Comparison of ENCODE assay signal across 8 cellular contexts in genomic region chr4:39527296-39528055, GRCh38. TPM values are rescaled to one million over a fixed set of nuclear protein-coding genes. Genes with fewer than 3 reads are reported as not detected.
DNase-seq lines count a peak whose midpoint lies in the region; ATAC-seq and TF ChIP-seq lines count a peak whose summit lies in the region.

Gene UGDH, minus strand, starts transcription at chr4:39527439. Its CDS starts 5,927 bp downstream, at chr4:39521512.

- H3K4me1 ChIP-seq in GM23338 (ENCODE audit: insufficient read depth), result peaks cover 7% of the 10 kb centered on the region; the same call in 1 of the 2 replicates
- peaks cover 7 to 10% of the 10 kb centered on the region in 2 donors for H3K4me1 ChIP-seq in naive thymus-derived CD4-positive, alpha-beta T cell (ENCODE audit: control insufficient read depth in 2 of 2, insufficient read depth in 2 of 2, low read length in 2 of 2)

- H3K4me1 Mint-ChIP-seq in GM23338, result peaks cover 9% of the 10 kb centered on the region; the same call in 2 of the 3 replicates
- H3K4me1 Mint-ChIP-seq in naive thymus-derived CD4-positive, alpha-beta T cell, result peaks cover 11 to 26% (median 19%) of the 10 kb centered on the region in 7 donors
- peaks cover 4 to 23% of the 10 kb centered on the region in 2 donors for H3K4me1 Mint-ChIP-seq in stimulated activated naive B cell treated with anti-CD40 and anti-IgM and Interleukin-4, amounts not matched to agents 10 μg/mL and 1 μg/mL and 100 μg/mL, for 72 hours

- peaks cover 21% of the 10 kb centered on the region for H4K20me1 ChIP-seq in GM23338 (replicated peaks; ENCODE audit: insufficient read depth)

- peaks cover 71% of the 10 kb centered on the region for H3K79me2 ChIP-seq in GM23338 (replicated peaks; ENCODE audit: insufficient read depth)

- peak within 1 kb of the TSS; percentile 100 for H3K4me3 Mint-ChIP-seq in GM23338
- H3K4me3 Mint-ChIP-seq in naive thymus-derived CD4-positive, alpha-beta T cell, result peak within 1 kb of the TSS; percentile 88 to 99 (median 98)
- peak within 1 kb of the TSS; percentile 100 for H3K4me3 Mint-ChIP-seq in stimulated activated naive B cell treated with anti-CD40 and anti-IgM and Interleukin-4, amounts not matched to agents 10 μg/mL and 1 μg/mL and 100 μg/mL, for 72 hours

- H3K9me2 ChIP-seq in GM23338 (ENCODE audit: insufficient read depth), result no peaks in the 10 kb centered on the region

- no peak for TF ChIP-seq CTCF in GM23338 (conservative IDR thresholded peaks at IDR 0.05; ENCODE audit: low read depth in 2 of 2)

- peaks cover 54% of the 10 kb centered on the region for H3K36me3 Mint-ChIP-seq in GM23338 (ENCODE audit: low read depth)
- H3K36me3 Mint-ChIP-seq in naive thymus-derived CD4-positive, alpha-beta T cell, result peaks cover 17 to 27% (median 19%) of the 10 kb centered on the region in 5 donors
- H3K36me3 Mint-ChIP-seq in stimulated activated naive B cell treated with anti-CD40 and anti-IgM and Interleukin-4, amounts not matched to agents 10 μg/mL and 1 μg/mL and 100 μg/mL, for 72 hours, result peaks cover 25 to 30% of the 10 kb centered on the region in 2 donors

- peaks cover 17% of the 10 kb centered on the region for H3K27me3 Mint-ChIP-seq in GM23338 (ENCODE audit: insufficient read depth, low read depth, poor library complexity)
- H3K27me3 Mint-ChIP-seq in naive thymus-derived CD4-positive, alpha-beta T cell, result no peaks in the 10 kb centered on the region
- no peaks in the 10 kb centered on the region for H3K27me3 Mint-ChIP-seq in stimulated activated naive B cell treated with anti-CD40 and anti-IgM and Interleukin-4, amounts not matched to agents 10 μg/mL and 1 μg/mL and 100 μg/mL, for 72 hours

- peak within 1 kb of the TSS; percentile 98 for H3K27ac Mint-ChIP-seq in GM23338
- peak within 1 kb of the TSS; percentile 84 to 97 (median 93) for H3K27ac Mint-ChIP-seq in naive thymus-derived CD4-positive, alpha-beta T cell
- H3K27ac Mint-ChIP-seq in stimulated activated naive B cell treated with anti-CD40 and anti-IgM and Interleukin-4, amounts not matched to agents 10 μg/mL and 1 μg/mL and 100 μg/mL, for 72 hours, result peak within 1 kb of the TSS; percentile 97

- H3K9me3 Mint-ChIP-seq in GM23338, result peaks cover 31% of the 10 kb centered on the region
- peaks cover under 1 to 26% (median 17%) of the 10 kb centered on the region in 11 donors for H3K9me3 Mint-ChIP-seq in naive thymus-derived CD4-positive, alpha-beta T cell
- H3K9me3 Mint-ChIP-seq in stimulated activated naive B cell treated with anti-CD40 and anti-IgM and Interleukin-4, amounts not matched to agents 10 μg/mL and 1 μg/mL and 100 μg/mL, for 72 hours, result peaks cover 13 to 17% of the 10 kb centered on the region in 2 donors

- H3K27me3 ChIP-seq in GM23338 (ENCODE audit: insufficient read depth), result no peaks in the 10 kb centered on the region
- no peaks in the 10 kb centered on the region for H3K27me3 ChIP-seq in naive thymus-derived CD4-positive, alpha-beta T cell (ENCODE audit: control insufficient read depth in 2 of 2, insufficient read depth in 2 of 2, low read length in 2 of 2)

- peak within 1 kb of the TSS; percentile 99 for H3K4me2 ChIP-seq in GM23338

- ATAC-seq in GM23338, result peak; percentile 95
- peak; percentile 99 for ATAC-seq in naive thymus-derived CD4-positive, alpha-beta T cell
- peak; percentile 98 to 99 for ATAC-seq in stimulated activated naive B cell treated with anti-CD40 and anti-IgM and Interleukin-4, amounts not matched to agents 10 μg/mL and 1 μg/mL and 100 μg/mL, for 72 hours (replicated peaks)

- H3K4me3 ChIP-seq in GM23338, result peak within 1 kb of the TSS; percentile 98
- H3K4me3 ChIP-seq in naive thymus-derived CD4-positive, alpha-beta T cell (ENCODE audit: low read length), result peak within 1 kb of the TSS; percentile 81

- CTCF ChIA-PET in naive thymus-derived CD4-positive, alpha-beta T cell (lab: Charles Lee), result interaction anchor here (0.5 to 1.0 kb wide), 5 partner anchors 29 to 1465 kb away, joined by 3 to 4 read pairs (median 3); no protein-coding TSS in a partner anchor

- peak within 1 kb of the TSS; percentile 97 for H2AFZ ChIP-seq in GM23338

- peaks cover 0 to 11% (median 0%) of the 10 kb centered on the region in 3 experiments for H3K9me3 ChIP-seq in naive thymus-derived CD4-positive, alpha-beta T cell (ENCODE audit: control insufficient read depth in 2 of 3, low read length in 3 of 3)

- intact Hi-C loops in naive thymus-derived CD4-positive, alpha-beta T cell (cut with micrococcal nuclease), result loop anchor here (1.0 to 10.0 kb wide), 14 partner anchors 9 to 1841 kb away; partner anchors contain the start of genes PDS5A (in 2 of the 2), RFC1 (in 2 of the 2), SMIM14 (in 2 of the 2) and UBE2K (in 2 of the 2)

- POLR2A ChIA-PET in naive thymus-derived CD4-positive, alpha-beta T cell (lab: Charles Lee), result interaction anchor here (0.6 to 1.3 kb wide), 8 partner anchors 69 to 567 kb away, joined by 3 to 11 read pairs (median 4); partner anchors contain the start of genes LIAS, RPL9, SMIM14 and UBE2K

- DNase-seq in EH (ENCODE audit: low read depth) (peak; percentile 99), GM23338 (ENCODE audit: low spot score) (peak; percentile 98), LHCN-M2 (ENCODE audit: low read depth) (peak; percentile 97), RPMI8226 (peak; percentile 95), fibroblast of gingiva (ENCODE audit: low read depth) (peak; percentile 99)
- peak; percentile 79 to 85 for DNase-seq in activated T-helper 1 cell treated with anti-CD3 and anti-CD28 coated beads, Interleukin-2, amount 50 U/mL, for 16 hours (ENCODE audit: low read depth in 1 of 2, low spot score in 1 of 2)
- DNase-seq in naive thymus-derived CD4-positive, alpha-beta T cell, result peak; percentile 85 to 95 (median 88)
- DNase-seq in stimulated activated naive B cell treated with anti-CD40 and anti-IgM and Interleukin-4, amounts not matched to agents 10 μg/mL and 1 μg/mL and 100 μg/mL, for 72 hours, result peak; percentile 92

- H3F3A ChIP-seq in GM23338 (replicated peaks; ENCODE audit: low read depth), result peaks cover 13% of the 10 kb centered on the region

- peaks cover 23% of the 10 kb centered on the region for H3K36me3 ChIP-seq in GM23338 (ENCODE audit: insufficient read depth)
- H3K36me3 ChIP-seq in naive thymus-derived CD4-positive, alpha-beta T cell (ENCODE audit: control insufficient read depth in 2 of 3, insufficient read depth in 3 of 3, low read length in 3 of 3), result peaks cover 0 to 5% (median 0%) of the 10 kb centered on the region in 3 experiments

- peak within 1 kb of the TSS; percentile 97 for H3K27ac ChIP-seq in GM23338 (ENCODE audit: low read depth)
- H3K27ac ChIP-seq in naive thymus-derived CD4-positive, alpha-beta T cell (ENCODE audit: low read depth, low read length), result peak within 1 kb of the TSS; percentile 74

TF ChIP-seq in GM23338, 12 proteins besides CTCF, POLR2A, EP300 and RAD21 (continues in another document):
- no peak for TF ChIP-seq JUNB (IDR thresholded peaks at IDR 0.05; ENCODE audit: unreplicated experiment)
- no peak for TF ChIP-seq ZNF331 (CRISPR knock-in tag; IDR thresholded peaks at IDR 0.05; ENCODE audit: low read depth)
- TF ChIP-seq STAT1 (IDR thresholded peaks at IDR 0.05; ENCODE audit: unreplicated experiment), result no peak
- TF ChIP-seq REST (IDR thresholded peaks at IDR 0.05; ENCODE audit: unreplicated experiment), result peak; percentile 8
- TF ChIP-seq ETS1 (IDR thresholded peaks at IDR 0.05), result peak; percentile 76; the same call in 1 of the 2 replicates
- TF ChIP-seq NANOG (IDR thresholded peaks at IDR 0.05; ENCODE audit: borderline replicate concordance), result no peak
- no peak for TF ChIP-seq EZH2 (IDR thresholded peaks at IDR 0.05; ENCODE audit: low read depth, unreplicated experiment)
- peak; percentile 61; the same call in 1 of the 2 replicates for TF ChIP-seq CREB1 (CRISPR knock-in tag; IDR thresholded peaks at IDR 0.05; ENCODE audit: low read depth)
- TF ChIP-seq ZNF114 (CRISPR knock-in tag; IDR thresholded peaks at IDR 0.05), result no peak
- no peak for TF ChIP-seq EZH2phosphoT487 (IDR thresholded peaks at IDR 0.05; ENCODE audit: unreplicated experiment)

RNA-seq across cellular contexts. Expression of gene UGDH, which starts in this region (rescaled TPM):
- total RNA-seq in GM23338 (2014; rRNA removed; shearing (Covaris generic)), result 69.8 and 81.3 TPM in 2 replicates
- 45.8 and 48.9 TPM in 2 replicates for polyA plus RNA-seq in GM23338 (2016; fragmentation: Nextera tagmentation; extraction: Ambion mirVana)
- total RNA-seq in LHCN-M2 (2014; rRNA removed), result 102 and 114 TPM in 2 replicates
- 44.4 TPM for polyA plus RNA-seq in LHCN-M2 (2012)
- 10 to 100 TPM in 3 of 5 experiments, 1 to 10 TPM in 2; 6.9 to 20.9 (median 17.7) TPM for total RNA-seq in naive thymus-derived CD4-positive, alpha-beta T cell
- 10 to 100 TPM; 18.2 to 18.7 TPM for polyA plus RNA-seq in naive thymus-derived CD4-positive, alpha-beta T cell

Comparison
In these comparisons a context has a peak if more than half of its experiments do, and no peak if none do; other contexts are left out.
1. Peak in every context shown above with its lines: DNase-seq, ATAC-seq, H3K4me3 ChIP-seq and H3K27ac ChIP-seq.